Comparison of ENCODE assay signal across 8 cellular contexts in genomic region chr9:78031271-78031825, GRCh38. TPM values are rescaled to one million over a fixed set of nuclear protein-coding genes. Genes with fewer than 3 reads are reported as not detected.
A peak's percentile ranks its signal among the peaks of the same experiment; 100 is the strongest.
DNase-seq lines count a peak whose midpoint lies in the region; ATAC-seq and TF ChIP-seq lines count a peak whose summit lies in the region.

TSS of gene GNAQ (minus strand) at chr9:78031811. CDS start at chr9:78031235, 576 bp downstream.

- no peak for TF ChIP-seq POLR2A in lower leg skin (IDR thresholded peaks at IDR 0.05)

- no peaks in the 10 kb centered on the region for H3K9me3 ChIP-seq in T-helper 17 cell (ENCODE audit: control insufficient read depth, low read length, poor library complexity, severe bottlenecking)

- no peaks in the 10 kb centered on the region for H3K9me3 Mint-ChIP-seq in stimulated activated naive CD8-positive, alpha-beta T cell treated with anti-CD3 and anti-CD28 coated beads, Interleukin-15, Interleukin-2, amounts not matched to agents 100 ng/mL and 50 ng/mL, for 24 hours

- peak within 1 kb of the TSS; percentile 95 for H3K27ac Mint-ChIP-seq in T-helper 17 cell
- H3K27ac Mint-ChIP-seq in stimulated activated naive CD8-positive, alpha-beta T cell treated with anti-CD3 and anti-CD28 coated beads, Interleukin-15, Interleukin-2, amounts not matched to agents 100 ng/mL and 50 ng/mL, for 24 hours, result peak within 1 kb of the TSS; percentile 86

- peak within 1 kb of the TSS; percentile 97 for H3K4me3 Mint-ChIP-seq in T-helper 17 cell
- H3K4me3 Mint-ChIP-seq in stimulated activated naive CD8-positive, alpha-beta T cell treated with anti-CD3 and anti-CD28 coated beads, Interleukin-15, Interleukin-2, amounts not matched to agents 100 ng/mL and 50 ng/mL, for 24 hours, result peak within 1 kb of the TSS; percentile 92

- WGBS in lower leg skin, 2 donors, result 0 to 1% methylated on average over 19 to 51 of the region's 97 CpGs

- peak; percentile 38 for DNase-seq in NCI-H2196 (lab: John Stamatoyannopoulos, UW; ENCODE audit: unreplicated experiment)
- DNase-seq in NCI-H2196 treated with DMSO at 0.1 percent for 48 hours (lab: John Stamatoyannopoulos, UW; ENCODE audit: unreplicated experiment), result no peak
- DNase-seq in T-helper 17 cell, result peak in 2 of 3 donors; percentile 30 to 43
- peak; percentile 70 for DNase-seq in ecto neural progenitor cell (ENCODE audit: low spot score)
- DNase-seq in lower leg skin (ENCODE audit: low spot score in 2 of 2), result peak in 1 of 2 donors; percentile 88

- H3K36me3 Mint-ChIP-seq in T-helper 17 cell (ENCODE audit: low read depth), result peaks cover 3% of the 10 kb centered on the region
- H3K36me3 Mint-ChIP-seq in stimulated activated naive CD8-positive, alpha-beta T cell treated with anti-CD3 and anti-CD28 coated beads, Interleukin-15, Interleukin-2, amounts not matched to agents 100 ng/mL and 50 ng/mL, for 24 hours (ENCODE audit: low read depth), result peaks cover 8% of the 10 kb centered on the region

- intact Hi-C loops in lower leg skin (cut with DNase I; ENCODE audit: low total_unique reads), result no loop called here

- peak within 1 kb of the TSS; percentile 79 for H3K4me3 ChIP-seq in lower leg skin (ENCODE audit: low read depth, poor library complexity, severe bottlenecking)

- no peak for TF ChIP-seq CTCF in lower leg skin (IDR thresholded peaks at IDR 0.05)

- peaks cover 53% of the 10 kb centered on the region for H3K4me1 Mint-ChIP-seq in T-helper 17 cell
- peaks cover 54% of the 10 kb centered on the region for H3K4me1 Mint-ChIP-seq in stimulated activated naive CD8-positive, alpha-beta T cell treated with anti-CD3 and anti-CD28 coated beads, Interleukin-15, Interleukin-2, amounts not matched to agents 100 ng/mL and 50 ng/mL, for 24 hours (ENCODE audit: low read depth)

- H3K27me3 Mint-ChIP-seq in T-helper 17 cell, result no peaks in the 10 kb centered on the region
- H3K27me3 Mint-ChIP-seq in stimulated activated naive CD8-positive, alpha-beta T cell treated with anti-CD3 and anti-CD28 coated beads, Interleukin-15, Interleukin-2, amounts not matched to agents 100 ng/mL and 50 ng/mL, for 24 hours, result peaks cover 20% of the 10 kb centered on the region

- ATAC-seq in T-helper 17 cell, result peak; percentile 36
- ATAC-seq in HG02798 (IDR thresholded peaks at IDR 0.05; ENCODE audit: poor library complexity, unreplicated experiment), result no peak
- no peak for ATAC-seq in GM21381 (IDR thresholded peaks at IDR 0.05; ENCODE audit: unreplicated experiment)

RNA-seq across cellular contexts. Expression of gene GNAQ, which starts in this region (rescaled TPM):
- total RNA-seq in T-helper 17 cell, result 10 to 100 TPM; 57.1 to 68.1 TPM
- 10 to 100 TPM; 13.1 to 19.7 (median 16.4) TPM for total RNA-seq in lower leg skin
